Comparison of ENCODE assay signal across 15 cellular contexts in genomic region chr16:70692130-70692470, GRCh38. TPM values are rescaled to one million over a fixed set of nuclear protein-coding genes. Genes with fewer than 3 reads are reported as not detected.
DNase-seq lines count a peak whose midpoint lies in the region; ATAC-seq and TF ChIP-seq lines count a peak whose summit lies in the region.
"Had no signal": no experiment of that assay in that cellular context is flagged by ENCODE, and none has a peak within 500 bp of the region (broad histone marks: within the 10 kb centered on the region; RNA-seq: fewer than 3 reads in every experiment).

No MANE protein-coding gene starts in this region.

- H3K9me3 ChIP-seq in endodermal cell (ENCODE audit: control insufficient read depth, low read length) (no peaks in the 10 kb centered on the region), neuronal stem cell (replicated peaks in 1 of 2; ENCODE audit: control insufficient read depth in 2 of 2, insufficient read depth in 1 of 2, low read depth in 1 of 2, low read length in 2 of 2) (peaks cover 0 to 2% of the 10 kb centered on the region in 2 donors), thymus (ENCODE audit: control insufficient read depth) (no peaks in the 10 kb centered on the region)

- TF ChIP-seq CTCF in RWPE1 (conservative IDR thresholded peaks at IDR 0.05; ENCODE audit: low read depth): no peak
- TF ChIP-seq CTCF in endodermal cell (conservative IDR thresholded peaks at IDR 0.05): no peak

- no peak overlapping the region for H2BK120ac ChIP-seq in neuronal stem cell (ENCODE audit: low read depth, low read length)

- H2AFZ ChIP-seq in neuronal stem cell (ENCODE audit: low read length): peak overlapping the region; percentile 11

- peaks cover 10% of the 10 kb centered on the region for H3K4me1 ChIP-seq in endodermal cell (ENCODE audit: control insufficient read depth, insufficient read depth, low read length)
- peaks cover 52 to 55% of the 10 kb centered on the region in 2 donors for H3K4me1 ChIP-seq in neuronal stem cell (ENCODE audit: control insufficient read depth in 2 of 2, insufficient read depth in 1 of 2, low read depth in 1 of 2, low read length in 2 of 2)
- H3K4me1 ChIP-seq in thymus (ENCODE audit: control insufficient read depth, insufficient read depth, low read length): peaks cover 96% of the 10 kb centered on the region

- ATAC-seq in HG02759 (IDR thresholded peaks at IDR 0.05; ENCODE audit: unreplicated experiment): no peak
- no peak for ATAC-seq in GM19463 (IDR thresholded peaks at IDR 0.05; ENCODE audit: unreplicated experiment)
- ATAC-seq: activated CD4-positive, CD25-positive, alpha-beta regulatory T cell treated with anti-CD3 and anti-CD28 coated beads, Interleukin-2, amount 50 U/mL, for 24 hours; stimulated activated memory B cell treated with anti-CD40 and anti-IgM and Interleukin-4, amounts not matched to agents 10 μg/mL and 1 μg/mL and 100 μg/mL, for 72 hours had no signal

- 99% methylated on average over 3 of the region's 3 CpGs; no CpG with 5 or more reads in 1 of the 2 experiments for WGBS in endodermal cell (ENCODE audit: insufficient coverage in 1 of 2, insufficient read length in 1 of 2), 2 experiments
- WGBS in neuronal stem cell (ENCODE audit: extremely low coverage in 2 of 2, insufficient read length in 2 of 2, insufficient replicate concordance in 1 of 2), 2 donors: no CpG with 5 or more reads among the region's 3 CpGs
- WGBS in thymus: 98% methylated on average over 3 of the region's 3 CpGs

- H3K79me1 ChIP-seq in neuronal stem cell (ENCODE audit: low read depth, low read length): peaks cover 4% of the 10 kb centered on the region

- no peak overlapping the region for H2AK5ac ChIP-seq in neuronal stem cell (ENCODE audit: low read depth, low read length)

- no peaks in the 10 kb centered on the region for H3K9me3 Mint-ChIP-seq in endodermal cell
- H3K9me3 Mint-ChIP-seq: CD4-positive, alpha-beta memory T cell; stimulated activated memory B cell treated with anti-CD40 and anti-IgM and Interleukin-4, amounts not matched to agents 10 μg/mL and 1 μg/mL and 100 μg/mL, for 72 hours had no signal

- H3K23ac ChIP-seq in neuronal stem cell (ENCODE audit: low read depth, low read length, poor library complexity): peak overlapping the region; percentile 32

- H3K27ac ChIP-seq in RWPE1 (peak overlapping the region; percentile 100), endodermal cell (ENCODE audit: low read depth, low read length) (peak overlapping the region; percentile 88), neuronal stem cell (replicated peaks; ENCODE audit: low read length) (no peak overlapping the region), thymus (ENCODE audit: low read depth) (peak overlapping the region; percentile 43)

- DNase-seq in RWPE1 (ENCODE audit: low spot score) (no peak), endodermal cell (no peak), neuronal stem cell (ENCODE audit: low spot score) (no peak), GM19240 (ENCODE audit: insufficient read length, low spot score) (no peak), mucosa of gallbladder (ENCODE audit: low spot score) (no peak)
- DNase-seq: activated T-cell treated with anti-CD3 and anti-CD28 coated beads, Interleukin-2, amount 50 U/mL, for 1 hour; CD4-positive, alpha-beta memory T cell; stimulated activated CD4-positive, alpha-beta T cell treated with anti-CD3 and anti-CD28 coated beads, Interleukin-2, amount 100 ng/mL, for 48 hours had no signal

- CTCF ChIA-PET in RWPE1 (lab: Yijun Ruan, JAX): no interaction called here

- H4K91ac ChIP-seq in neuronal stem cell (ENCODE audit: low read depth, low read length, poor library complexity): no peak overlapping the region

- H3K27me3 ChIP-seq in endodermal cell (ENCODE audit: control insufficient read depth, insufficient read depth, low read length, poor library complexity, severe bottlenecking) (no peaks in the 10 kb centered on the region), neuronal stem cell (ENCODE audit: control insufficient read depth in 3 of 3, insufficient read depth in 3 of 3, low read depth in 1 of 3, low read length in 3 of 3) (no peaks in the 10 kb centered on the region), thymus (ENCODE audit: control insufficient read depth, insufficient read depth) (no peaks in the 10 kb centered on the region)

- H3K4me1 Mint-ChIP-seq in endodermal cell: peaks cover 14% of the 10 kb centered on the region
- H3K4me1 Mint-ChIP-seq: stimulated activated memory B cell treated with anti-CD40 and anti-IgM and Interleukin-4, amounts not matched to agents 10 μg/mL and 1 μg/mL and 100 μg/mL, for 72 hours had no signal

- H3K27me3 Mint-ChIP-seq in endodermal cell (ENCODE audit: insufficient read depth): no peaks in the 10 kb centered on the region
- H3K27me3 Mint-ChIP-seq: stimulated activated memory B cell treated with anti-CD40 and anti-IgM and Interleukin-4, amounts not matched to agents 10 μg/mL and 1 μg/mL and 100 μg/mL, for 72 hours had no signal

- no peak overlapping the region for H3K4me3 ChIP-seq in endodermal cell (ENCODE audit: low read length)
- no peak overlapping the region for H3K4me3 ChIP-seq in neuronal stem cell (ENCODE audit: low read length in 2 of 2)
- no peak overlapping the region for H3K4me3 ChIP-seq in thymus (ENCODE audit: low read length)

- peaks cover 5% of the 10 kb centered on the region for H3K36me3 Mint-ChIP-seq in endodermal cell (ENCODE audit: low read depth)

- H4K8ac ChIP-seq in neuronal stem cell (ENCODE audit: low read depth, low read length): no peak overlapping the region

- no peak overlapping the region for H3K4ac ChIP-seq in neuronal stem cell (ENCODE audit: low read length)

- no peak overlapping the region for H3K27ac Mint-ChIP-seq in endodermal cell
- H3K27ac Mint-ChIP-seq: stimulated activated memory B cell treated with anti-CD40 and anti-IgM and Interleukin-4, amounts not matched to agents 10 μg/mL and 1 μg/mL and 100 μg/mL, for 72 hours had no signal

- POLR2A ChIA-PET in RWPE1 (lab: Yijun Ruan, JAX; ENCODE audit: low non-redundant PET): no interaction called here

- no peak overlapping the region for H3K14ac ChIP-seq in neuronal stem cell (ENCODE audit: low read length)

- H2BK12ac ChIP-seq in neuronal stem cell (ENCODE audit: low read length): no peak overlapping the region

- no peak overlapping the region for H3K4me3 Mint-ChIP-seq in endodermal cell
- H3K4me3 Mint-ChIP-seq: CD4-positive, alpha-beta memory T cell; stimulated activated memory B cell treated with anti-CD40 and anti-IgM and Interleukin-4, amounts not matched to agents 10 μg/mL and 1 μg/mL and 100 μg/mL, for 72 hours had no signal

- no peak overlapping the region for H2BK5ac ChIP-seq in neuronal stem cell (ENCODE audit: low read length)

- H3K36me3 ChIP-seq in endodermal cell (ENCODE audit: control insufficient read depth, insufficient read depth, low read length) (no peaks in the 10 kb centered on the region), neuronal stem cell (replicated peaks in 1 of 2; ENCODE audit: control insufficient read depth in 2 of 2, insufficient read depth in 2 of 2, low read length in 2 of 2) (peaks cover 0 to 3% of the 10 kb centered on the region in 2 donors), thymus (ENCODE audit: control insufficient read depth, insufficient read depth) (peaks cover 3% of the 10 kb centered on the region)

- no peak overlapping the region for H3K4me2 ChIP-seq in neuronal stem cell (ENCODE audit: insufficient read depth, low read length, poor library complexity, severe bottlenecking)

- H3K9ac ChIP-seq in endodermal cell (ENCODE audit: extremely low read depth, low read length, poor library complexity, severe bottlenecking): no peak overlapping the region
- no peak overlapping the region for H3K9ac ChIP-seq in neuronal stem cell (ENCODE audit: low read depth, low read length, poor library complexity)

- peak overlapping the region; percentile 60 for H3K18ac ChIP-seq in neuronal stem cell (ENCODE audit: low read length)

- H2BK15ac ChIP-seq in neuronal stem cell (ENCODE audit: low read length): peak overlapping the region; percentile 46

RNA-seq across cellular contexts. Expression of gene MTSS2, which starts 6.2 kb away (rescaled TPM):
- total RNA-seq in endodermal cell (10 to 100 TPM; 23.4 to 24.0 TPM), mucosa of gallbladder (113 TPM)
- polyA plus RNA-seq in endodermal cell (2013, experiment 1 of 2): 86.6 TPM
- 67.0 TPM for polyA plus RNA-seq in endodermal cell (2013, experiment 2 of 2)
- 45.9 TPM for polyA plus RNA-seq in neuronal stem cell (2013, experiment 1 of 2)
- 48.5 TPM for polyA plus RNA-seq in neuronal stem cell (2013, experiment 2 of 2)
- 36.4 TPM for polyA plus RNA-seq in thymus
- polyA plus RNA-seq: CD4-positive, alpha-beta memory T cell had no signal

RNA-seq across cellular contexts. Expression of gene IL34, which starts 45.7 kb away (rescaled TPM):
- total RNA-seq in endodermal cell (1 to 10 TPM; 3.0 to 5.6 TPM), mucosa of gallbladder (3.5 TPM)
- polyA plus RNA-seq in endodermal cell (2013, experiment 1 of 2): 1.3 TPM
- 0.21 TPM for polyA plus RNA-seq in endodermal cell (2013, experiment 2 of 2)
- polyA plus RNA-seq in neuronal stem cell (2013, experiment 1 of 2): not detected
- polyA plus RNA-seq in neuronal stem cell (2013, experiment 2 of 2): 0.03 TPM
- 4.7 TPM for polyA plus RNA-seq in thymus
- total RNA-seq: CD4-positive, alpha-beta memory T cell; H4; T-helper 1 cell treated with Interleukin-12 subunit alpha and Interleukin-12 subunit beta and Interleukin-4 antibody, amounts not matched to agents 30 ng/mL and 1 ng/mL, for 36 hours had no signal
- polyA plus RNA-seq: CD4-positive, alpha-beta memory T cell had no signal
